Comparison of ENCODE assay signal across 20 cellular contexts in the genomic region with DNA sequence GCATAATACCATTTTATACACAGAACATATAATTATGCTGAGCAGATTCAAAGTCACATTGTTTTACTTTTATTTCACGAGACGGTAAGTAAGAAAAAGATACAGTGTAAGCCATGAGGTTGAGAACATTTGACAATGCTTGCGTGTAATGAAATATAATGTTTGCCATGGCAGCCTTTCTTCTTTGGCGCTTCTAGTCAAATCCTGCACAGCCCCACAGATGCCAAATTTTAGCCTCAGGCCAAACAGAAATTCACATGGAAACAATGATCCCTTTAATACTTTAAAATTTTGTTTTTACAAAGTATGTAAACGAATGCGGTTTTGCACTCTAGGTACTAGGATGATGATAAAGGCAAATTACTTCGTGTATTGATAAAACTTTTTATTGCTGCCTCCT.
DNase-seq lines count a peak whose midpoint lies in the region; ATAC-seq and TF ChIP-seq lines count a peak whose summit lies in the region.
"Had no signal": no experiment of that assay in that cellular context is flagged by ENCODE, and none has a peak within 500 bp of the region (broad histone marks: within the 10 kb centered on the region; RNA-seq: fewer than 3 reads in every experiment).

No MANE protein-coding gene starts in this region.

- H3K79me2 ChIP-seq in neural progenitor cell (ENCODE audit: low read depth), result no peaks in the 10 kb centered on the region

- H3F3A ChIP-seq in neural progenitor cell (ENCODE audit: low read depth), result peaks cover 5% of the 10 kb centered on the region

- CTCF ChIA-PET in CD4-positive, alpha-beta T cell (lab: Charles Lee), result no interaction called here

- TF ChIP-seq CTCF in dorsolateral prefrontal cortex (IDR thresholded peaks at IDR 0.05 in 54 of 56, conservative IDR thresholded peaks at IDR 0.05 in 2 of 56; ENCODE audit: low read depth in 1 of 56, partially characterized antibody in 56 of 56), result no peak
- no peak for TF ChIP-seq CTCF in neural progenitor cell (IDR thresholded peaks at IDR 0.05)
- TF ChIP-seq CTCF in CD4-positive, alpha-beta T cell (IDR thresholded peaks at IDR 0.05), result no peak
- TF ChIP-seq CTCF in endothelial cell (IDR thresholded peaks at IDR 0.05; ENCODE audit: unreplicated experiment), result no peak

- in situ Hi-C loops in HAP-1 (cut with MboI; ENCODE audit: low sequenced_read_pairs), result no loop called here

- no peak for ATAC-seq in activated naive CD8-positive, alpha-beta T cell treated with anti-CD3 and anti-CD28 coated beads, Interleukin-2, amount 50 U/mL, for 24 hours
- no peak for ATAC-seq in CD4-positive, alpha-beta T cell (ENCODE audit: poor library complexity)
- no peak for ATAC-seq in HG03095 (IDR thresholded peaks at IDR 0.05; ENCODE audit: unreplicated experiment)
- ATAC-seq: A549 had no signal

- H3K27ac Mint-ChIP-seq in neural progenitor cell (no peak overlapping the region), endothelial cell (ENCODE audit: unreplicated experiment) (no peak overlapping the region)
- no peak overlapping the region for H3K27ac Mint-ChIP-seq in activated naive CD8-positive, alpha-beta T cell treated with anti-CD3 and anti-CD28 coated beads, Interleukin-2, amount 50 U/mL, for 24 hours
- H3K27ac Mint-ChIP-seq in CD4-positive, alpha-beta T cell, result no peak overlapping the region

- no peaks in the 10 kb centered on the region for H4K20me1 ChIP-seq in neural progenitor cell (ENCODE audit: low read depth)

- H3K4me2 ChIP-seq in neural progenitor cell, result peak overlapping the region; percentile 28
- H3K4me2 ChIP-seq: A549 had no signal

- H3K9me3 ChIP-seq in HAP-1, result no peaks in the 10 kb centered on the region
- H3K9me3 ChIP-seq in neural progenitor cell (ENCODE audit: low read depth), result no peaks in the 10 kb centered on the region
- no peaks in the 10 kb centered on the region for H3K9me3 ChIP-seq in CD4-positive, alpha-beta T cell (ENCODE audit: control insufficient read depth, low read length)
- H3K9me3 ChIP-seq: A549, SJSA1 had no signal

- H3K27me3 Mint-ChIP-seq in neural progenitor cell (ENCODE audit: insufficient read depth, low read depth) (no peaks in the 10 kb centered on the region), endothelial cell (ENCODE audit: unreplicated experiment) (no peaks in the 10 kb centered on the region)
- no peaks in the 10 kb centered on the region for H3K27me3 Mint-ChIP-seq in activated naive CD8-positive, alpha-beta T cell treated with anti-CD3 and anti-CD28 coated beads, Interleukin-2, amount 50 U/mL, for 24 hours
- H3K27me3 Mint-ChIP-seq in CD4-positive, alpha-beta T cell, result no peaks in the 10 kb centered on the region

- H3K4me3 ChIP-seq in HAP-1, result no peak overlapping the region
- peak overlapping the region in 15 of 59 donors; percentile 0 to 46 (median 14) for H3K4me3 ChIP-seq in dorsolateral prefrontal cortex
- no peak overlapping the region for H3K4me3 ChIP-seq in neural progenitor cell
- H3K4me3 ChIP-seq: A549, SJSA1 had no signal

- H3K4me1 Mint-ChIP-seq in neural progenitor cell (peaks cover 6% of the 10 kb centered on the region), endothelial cell (ENCODE audit: unreplicated experiment) (peaks cover 4% of the 10 kb centered on the region)
- H3K4me1 Mint-ChIP-seq in activated naive CD8-positive, alpha-beta T cell treated with anti-CD3 and anti-CD28 coated beads, Interleukin-2, amount 50 U/mL, for 24 hours, result no peaks in the 10 kb centered on the region
- H3K4me1 Mint-ChIP-seq in CD4-positive, alpha-beta T cell (ENCODE audit: low read depth), result no peaks in the 10 kb centered on the region

- H3K4me3 Mint-ChIP-seq in neural progenitor cell (no peak overlapping the region), endothelial cell (ENCODE audit: unreplicated experiment) (no peak overlapping the region)
- no peak overlapping the region for H3K4me3 Mint-ChIP-seq in activated naive CD8-positive, alpha-beta T cell treated with anti-CD3 and anti-CD28 coated beads, Interleukin-2, amount 50 U/mL, for 24 hours
- no peak overlapping the region for H3K4me3 Mint-ChIP-seq in CD4-positive, alpha-beta T cell

- H3K36me3 Mint-ChIP-seq in neural progenitor cell (no peaks in the 10 kb centered on the region), endothelial cell (ENCODE audit: low read depth, unreplicated experiment) (no peaks in the 10 kb centered on the region)
- no peaks in the 10 kb centered on the region for H3K36me3 Mint-ChIP-seq in activated naive CD8-positive, alpha-beta T cell treated with anti-CD3 and anti-CD28 coated beads, Interleukin-2, amount 50 U/mL, for 24 hours (ENCODE audit: low read depth)
- no peaks in the 10 kb centered on the region for H3K36me3 Mint-ChIP-seq in CD4-positive, alpha-beta T cell (ENCODE audit: low read depth)

- H3K27ac ChIP-seq in dorsolateral prefrontal cortex, result peak overlapping the region in 53 of 59 donors; percentile 2 to 87 (median 69)
- no peak overlapping the region for H3K27ac ChIP-seq in neural progenitor cell
- no peak overlapping the region for H3K27ac ChIP-seq in CD4-positive, alpha-beta T cell (ENCODE audit: low read depth, low read length)
- H3K27ac ChIP-seq: A549, C4-2B, SJSA1 had no signal

- DNase-seq in HAP-1 (ENCODE audit: low spot score in 2 of 2), result peak; percentile 80 to 98
- DNase-seq in NCI-H526 treated with DMSO at 0.1 percent for 48 hours (lab: John Stamatoyannopoulos, UW), result peak; percentile 96
- no peak for DNase-seq in dorsolateral prefrontal cortex
- DNase-seq in neural progenitor cell (ENCODE audit: low spot score), result no peak
- no peak for DNase-seq in activated naive CD8-positive, alpha-beta T cell treated with anti-CD3 and anti-CD28 coated beads, Interleukin-2, amount 50 U/mL, for 24 hours
- no peak for DNase-seq in CD4-positive, alpha-beta T cell
- no peak for DNase-seq in endothelial cell (ENCODE audit: low spot score)
- DNase-seq: COR-L47; H7; MV-4-11; NCI-H1417 treated with DMSO at 0.1 percent for 48 hours; NCI-H2029 treated with DMSO at 0.1 percent for 48 hours; NCI-H2227 treated with DMSO at 0.1 percent for 48 hours; NCI-H524; NK-92 treated with Interleukin-12 subunit alpha and Interleukin-12 subunit beta, amount 100 ng/mL, for 24 hours; OCI-M1 had no signal

- no peak overlapping the region for H3K9ac ChIP-seq in neural progenitor cell

- peaks cover 34% of the 10 kb centered on the region for H3K4me1 ChIP-seq in HAP-1
- peaks cover 24% of the 10 kb centered on the region for H3K4me1 ChIP-seq in neural progenitor cell
- H3K4me1 ChIP-seq: A549 had no signal

- POLR2A ChIA-PET in CD4-positive, alpha-beta T cell (lab: Charles Lee), result no interaction called here

- H2AFZ ChIP-seq in neural progenitor cell (replicated peaks), result peak overlapping the region; percentile 40

- no peaks in the 10 kb centered on the region for H3K9me3 Mint-ChIP-seq in neural progenitor cell
- H3K9me3 Mint-ChIP-seq in activated naive CD8-positive, alpha-beta T cell treated with anti-CD3 and anti-CD28 coated beads, Interleukin-2, amount 50 U/mL, for 24 hours, result no peaks in the 10 kb centered on the region
- H3K9me3 Mint-ChIP-seq in CD4-positive, alpha-beta T cell, result no peaks in the 10 kb centered on the region
- H3K9me3 Mint-ChIP-seq in endothelial cell (ENCODE audit: unreplicated experiment), result no peaks in the 10 kb centered on the region

- H3K27me3 ChIP-seq in HAP-1 (ENCODE audit: low read depth) (no peaks in the 10 kb centered on the region), dorsolateral prefrontal cortex (no peaks in the 10 kb centered on the region), neural progenitor cell (no peaks in the 10 kb centered on the region)
- H3K27me3 ChIP-seq in CD4-positive, alpha-beta T cell (ENCODE audit: control insufficient read depth, insufficient read depth, low read length), result no peaks in the 10 kb centered on the region
- H3K27me3 ChIP-seq: SJSA1 had no signal

- H3K36me3 ChIP-seq in HAP-1 (replicated peaks) (no peaks in the 10 kb centered on the region), neural progenitor cell (no peaks in the 10 kb centered on the region)
- H3K36me3 ChIP-seq: SJSA1 had no signal

- intact Hi-C loops in dorsolateral prefrontal cortex (cut with DNase I), result loop anchor here (5.0 to 10.0 kb wide), 2 partner anchors 131 to 134 kb away; a partner anchor contains a TSS
- intact Hi-C loops in CD4-positive, alpha-beta T cell (cut with DNase I, micrococcal nuclease), result no loop called here

Comparison
In these comparisons a context has a peak if more than half of its experiments do, and no peak if none do; other contexts are left out.
1. DNase-seq: peak in HAP-1 (2 of 2) and NCI-H526 treated with DMSO at 0.1 percent for 48 hours (single experiment); none in dorsolateral prefrontal cortex (0 of 10), neural progenitor cell (single experiment), activated naive CD8-positive, alpha-beta T cell treated with anti-CD3 and anti-CD28 coated beads, Interleukin-2, amount 50 U/mL, for 24 hours (single experiment), CD4-positive, alpha-beta T cell (0 of 10) and endothelial cell (single experiment).
2. H3K27ac ChIP-seq: peak in dorsolateral prefrontal cortex (53 of 59); none in neural progenitor cell (single experiment) and CD4-positive, alpha-beta T cell (single experiment).
3. intact Hi-C loops: an anchor here in dorsolateral prefrontal cortex (5.0 to 10.0 kb wide); none called in CD4-positive, alpha-beta T cell.